8 cellular contexts compared by ENCODE assay signal in genomic region chr6:56246941-56247653, GRCh38. TPM values are rescaled to one million over a fixed set of nuclear protein-coding genes. Genes with fewer than 3 reads are reported as not detected.
DNase-seq lines count a peak whose midpoint lies in the region; ATAC-seq and TF ChIP-seq lines count a peak whose summit lies in the region.

TSS of gene COL21A1 (minus strand) at chr6:56247580. CDS start at chr6:56182618, 64,962 bp downstream.

- H3K27ac ChIP-seq in colonic mucosa (no peak within 1 kb of the TSS), layer of hippocampus (ENCODE audit: low read depth, low read length) (peak within 1 kb of the TSS; percentile 33), thoracic aorta (peak within 1 kb of the TSS; percentile 77 to 88)

- no peaks in the 10 kb centered on the region for H3K36me3 ChIP-seq in colonic mucosa
- H3K36me3 ChIP-seq in thoracic aorta = no peaks in the 10 kb centered on the region

- intact Hi-C loops in colonic mucosa (cut with DNase I) = no loop called here

- ATAC-seq in thoracic aorta (ENCODE audit: insufficient number of reproducible peaks, low FRiP score, low read depth) = no peak
- no peak for ATAC-seq in HG03442 (IDR thresholded peaks at IDR 0.05; ENCODE audit: unreplicated experiment)

- H3K9me3 ChIP-seq in colonic mucosa = no peaks in the 10 kb centered on the region
- no peaks in the 10 kb centered on the region for H3K9me3 ChIP-seq in thoracic aorta

- peak; percentile 31 for DNase-seq in colonic mucosa
- peak; percentile 19 for DNase-seq in thoracic aorta (ENCODE audit: low spot score)
- no peak for DNase-seq in stimulated activated CD4-positive, alpha-beta T cell treated with anti-CD3 and anti-CD28 coated beads, Interleukin-4, amount 100 ng/mL, for 1 hour
- DNase-seq in NCI-H1417 (lab: John Stamatoyannopoulos, UW) = no peak
- no peak for DNase-seq in NCI-H1930 (lab: John Stamatoyannopoulos, UW)

- H3K4me1 ChIP-seq in colonic mucosa = no peaks in the 10 kb centered on the region
- H3K4me1 ChIP-seq in thoracic aorta (ENCODE audit: control insufficient read depth in 1 of 2, low read depth in 2 of 2) = peaks cover 12 to 40% of the 10 kb centered on the region in 2 donors

- H3K4me3 ChIP-seq in colonic mucosa (peak within 1 kb of the TSS; percentile 27), thoracic aorta (peak within 1 kb of the TSS; percentile 73)

- TF ChIP-seq EP300 in Ishikawa (IDR thresholded peaks at IDR 0.05; ENCODE audit: borderline replicate concordance) = no peak

- H3K9ac ChIP-seq in colonic mucosa (ENCODE audit: low read depth in 2 of 2, low read length in 2 of 2) = no peak within 1 kb of the TSS

- TF ChIP-seq RAD21 in Ishikawa (IDR thresholded peaks at IDR 0.05; ENCODE audit: low read depth) = no peak

- TF ChIP-seq CTCF in colonic mucosa (IDR thresholded peaks at IDR 0.05) = no peak
- TF ChIP-seq CTCF in thoracic aorta (IDR thresholded peaks at IDR 0.05) = peak; percentile 56

- H3K27me3 ChIP-seq in colonic mucosa = no peaks in the 10 kb centered on the region
- no peaks in the 10 kb centered on the region for H3K27me3 ChIP-seq in layer of hippocampus (ENCODE audit: control insufficient read depth, insufficient read depth, low read length)
- no peaks in the 10 kb centered on the region for H3K27me3 ChIP-seq in thoracic aorta (replicated peaks; ENCODE audit: insufficient read depth)

TF ChIP-seq in Ishikawa, 13 proteins besides CTCF, POLR2A, EP300 and RAD21:
- TF ChIP-seq, protein P1, sequence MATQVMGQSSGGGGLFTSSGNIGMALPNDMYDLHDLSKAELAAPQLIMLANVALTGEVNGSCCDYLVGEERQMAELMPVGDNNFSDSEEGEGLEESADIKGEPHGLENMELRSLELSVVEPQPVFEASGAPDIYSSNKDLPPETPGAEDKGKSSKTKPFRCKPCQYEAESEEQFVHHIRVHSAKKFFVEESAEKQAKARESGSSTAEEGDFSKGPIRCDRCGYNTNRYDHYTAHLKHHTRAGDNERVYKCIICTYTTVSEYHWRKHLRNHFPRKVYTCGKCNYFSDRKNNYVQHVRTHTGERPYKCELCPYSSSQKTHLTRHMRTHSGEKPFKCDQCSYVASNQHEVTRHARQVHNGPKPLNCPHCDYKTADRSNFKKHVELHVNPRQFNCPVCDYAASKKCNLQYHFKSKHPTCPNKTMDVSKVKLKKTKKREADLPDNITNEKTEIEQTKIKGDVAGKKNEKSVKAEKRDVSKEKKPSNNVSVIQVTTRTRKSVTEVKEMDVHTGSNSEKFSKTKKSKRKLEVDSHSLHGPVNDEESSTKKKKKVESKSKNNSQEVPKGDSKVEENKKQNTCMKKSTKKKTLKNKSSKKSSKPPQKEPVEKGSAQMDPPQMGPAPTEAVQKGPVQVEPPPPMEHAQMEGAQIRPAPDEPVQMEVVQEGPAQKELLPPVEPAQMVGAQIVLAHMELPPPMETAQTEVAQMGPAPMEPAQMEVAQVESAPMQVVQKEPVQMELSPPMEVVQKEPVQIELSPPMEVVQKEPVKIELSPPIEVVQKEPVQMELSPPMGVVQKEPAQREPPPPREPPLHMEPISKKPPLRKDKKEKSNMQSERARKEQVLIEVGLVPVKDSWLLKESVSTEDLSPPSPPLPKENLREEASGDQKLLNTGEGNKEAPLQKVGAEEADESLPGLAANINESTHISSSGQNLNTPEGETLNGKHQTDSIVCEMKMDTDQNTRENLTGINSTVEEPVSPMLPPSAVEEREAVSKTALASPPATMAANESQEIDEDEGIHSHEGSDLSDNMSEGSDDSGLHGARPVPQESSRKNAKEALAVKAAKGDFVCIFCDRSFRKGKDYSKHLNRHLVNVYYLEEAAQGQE (IDR thresholded peaks at IDR 0.05; ENCODE audit: low read depth) = no peak
- no peak for TF ChIP-seq TAF1 (IDR thresholded peaks at IDR 0.05; ENCODE audit: low read depth)
- peak; percentile 46; the same call in 1 of the 2 replicates for TF ChIP-seq ZBTB7A (IDR thresholded peaks at IDR 0.05; ENCODE audit: low read depth)
- TF ChIP-seq TCF12 (IDR thresholded peaks at IDR 0.05; ENCODE audit: low read depth) = 0 out of 2 replicates have a peak, but pooled peaks have one; percentile 12
- TF ChIP-seq MAX (IDR thresholded peaks at IDR 0.05) = 0 out of 2 replicates have a peak, but pooled peaks have one; percentile 26

RNA-seq across cellular contexts. Expression of gene COL21A1, which starts in this region (rescaled TPM):
- total RNA-seq in colonic mucosa (1 to 10 TPM in 1 of 2 donors, under 1 TPM in 1; 0.79 to 1.9 TPM), thoracic aorta (10 to 100 TPM; 52.6 to 53.7 TPM)

Comparison
In these comparisons a context has a peak if more than half of its experiments do, and no peak if none do; other contexts are left out.
1. RNA of gene COL21A1 (total RNA-seq): 52.6 to 53.7 TPM in thoracic aorta; 0.79 to 1.9 TPM in colonic mucosa; every median in the first group is over 10 times any median in the second.
2. DNase-seq: peak in colonic mucosa (single experiment) and thoracic aorta (single experiment); none in stimulated activated CD4-positive, alpha-beta T cell treated with anti-CD3 and anti-CD28 coated beads, Interleukin-4, amount 100 ng/mL, for 1 hour (single experiment), NCI-H1417 (0 of 3) and NCI-H1930 (0 of 2).